Comparison of ENCODE assay signal across 8 cellular contexts in the genomic region with DNA sequence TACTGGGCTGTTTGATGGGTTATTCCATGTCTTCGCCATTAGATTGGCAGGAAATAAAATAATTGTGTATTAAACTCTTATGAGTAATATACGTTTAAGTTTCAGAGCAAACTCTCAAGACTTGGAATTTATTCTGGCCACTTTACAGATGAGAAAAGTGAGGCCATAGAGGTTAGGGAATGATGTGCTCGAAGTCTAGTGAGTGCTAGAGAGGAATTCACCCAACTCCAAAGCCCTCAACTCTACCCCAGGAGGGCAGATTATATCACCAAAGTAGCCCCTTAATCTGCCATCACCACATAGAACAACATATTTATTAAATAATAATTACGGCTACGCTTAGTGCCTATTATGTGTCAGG. TPM values are rescaled to one million over a fixed set of nuclear protein-coding genes. Genes with fewer than 3 reads are reported as not detected.
A peak's percentile ranks its signal among the peaks of the same experiment; 100 is the strongest.
DNase-seq lines count a peak whose midpoint lies in the region; ATAC-seq, FAIRE-seq and TF ChIP-seq lines count a peak whose summit lies in the region.

No MANE protein-coding gene starts in this region.

- ATAC-seq in GM19023 (IDR thresholded peaks at IDR 0.05; ENCODE audit: unreplicated experiment) = no peak
- no peak for ATAC-seq in HG02981 (IDR thresholded peaks at IDR 0.05; ENCODE audit: unreplicated experiment)

- peaks cover 34% of the 10 kb centered on the region for H3K79me2 ChIP-seq in keratinocyte (ENCODE audit: control insufficient read depth, insufficient read depth, low read length)

- peaks cover 4% of the 10 kb centered on the region; the same call in 1 of the 2 replicates for H3K27me3 ChIP-seq in HUES6 (ENCODE audit: control insufficient read depth, insufficient read depth, low read length)
- no peaks in the 10 kb centered on the region for H3K27me3 ChIP-seq in keratinocyte (ENCODE audit: control insufficient read depth, extremely low read depth, insufficient read depth, low read length)
- peaks cover 0 to 25% (median 0%) of the 10 kb centered on the region in 3 donors for H3K27me3 ChIP-seq in stomach

- H3K36me3 Mint-ChIP-seq in activated naive CD8-positive, alpha-beta T cell treated with anti-CD3 and anti-CD28 coated beads for 36 hours = peaks cover 3% of the 10 kb centered on the region

- H3K4me3 ChIP-seq in HUES6 (ENCODE audit: low read depth, low read length) = peak overlapping the region; percentile 92
- peak overlapping the region; percentile 73 to 96 (median 74) for H3K4me3 ChIP-seq in keratinocyte (ENCODE audit: control insufficient read depth in 2 of 3, extremely low read depth in 1 of 3, insufficient read depth in 2 of 3, low read depth in 1 of 3, low read length in 3 of 3)
- peak overlapping the region; percentile 77 to 93 (median 88) for H3K4me3 ChIP-seq in stomach

- no peaks in the 10 kb centered on the region for H3K4me1 ChIP-seq in HUES6 (ENCODE audit: control insufficient read depth, insufficient read depth, low read length)
- peaks cover 25% of the 10 kb centered on the region for H3K4me1 ChIP-seq in keratinocyte (ENCODE audit: control insufficient read depth, extremely low read depth, insufficient read depth, low read length)
- peaks cover 14 to 45% (median 34%) of the 10 kb centered on the region in 4 donors for H3K4me1 ChIP-seq in stomach

- H3K4me1 Mint-ChIP-seq in activated naive CD8-positive, alpha-beta T cell treated with anti-CD3 and anti-CD28 coated beads for 36 hours = peaks cover 13% of the 10 kb centered on the region

- H3K27ac ChIP-seq in HUES6 (ENCODE audit: low read depth, low read length) (no peak overlapping the region), keratinocyte (ENCODE audit: control insufficient read depth, insufficient read depth, low read length) (peak overlapping the region; percentile 71), stomach (peak overlapping the region; percentile 87 to 89 (median 88))

- TF ChIP-seq POLR2A in stomach (IDR thresholded peaks at IDR 0.05) = no peak

- TF ChIP-seq EP300 in stomach (IDR thresholded peaks at IDR 0.05) = no peak

- 61 to 68% (median 65%) methylated on average over 5 of the region's 5 CpGs for WGBS in stomach, 5 donors

- no peak for DNase-seq in activated naive CD8-positive, alpha-beta T cell treated with anti-CD3 and anti-CD28 coated beads for 36 hours
- DNase-seq in keratinocyte (ENCODE audit: low read depth, low spot score) (no peak), stomach (no peak), kidney tubule cell (ENCODE audit: low spot score) (no peak), NCI-H526 treated with DMSO at 0.1 percent for 48 hours (lab: John Stamatoyannopoulos, UW) (no peak)

- H3K9ac ChIP-seq in HUES6 (ENCODE audit: low read length) = peak overlapping the region; percentile 85
- peak overlapping the region; percentile 85 for H3K9ac ChIP-seq in keratinocyte (ENCODE audit: control insufficient read depth, extremely low read depth, insufficient read depth, low read length)

- peak overlapping the region; percentile 92 for H3K4me3 Mint-ChIP-seq in activated naive CD8-positive, alpha-beta T cell treated with anti-CD3 and anti-CD28 coated beads for 36 hours

- H4K20me1 ChIP-seq in keratinocyte (ENCODE audit: control insufficient read depth, extremely low read depth, insufficient read depth, low read length) = no peaks in the 10 kb centered on the region

- peaks cover 8% of the 10 kb centered on the region for H3K27me3 Mint-ChIP-seq in activated naive CD8-positive, alpha-beta T cell treated with anti-CD3 and anti-CD28 coated beads for 36 hours

- H3K9me3 ChIP-seq in HUES6 (ENCODE audit: control insufficient read depth, insufficient read depth, low read depth, low read length) (no peaks in the 10 kb centered on the region), keratinocyte (ENCODE audit: control insufficient read depth, low read depth, low read length) (no peaks in the 10 kb centered on the region), stomach (no peaks in the 10 kb centered on the region)

- FAIRE-seq in keratinocyte (lab: Jason Lieb, UNC) = no peak

- H3K9me1 ChIP-seq in keratinocyte (ENCODE audit: control insufficient read depth, extremely low read depth, insufficient read depth, low read length) = no peaks in the 10 kb centered on the region

- peak overlapping the region; percentile 98 for H2AFZ ChIP-seq in keratinocyte (ENCODE audit: control insufficient read depth, low read length)

- TF ChIP-seq CTCF in keratinocyte (optimal IDR thresholded peaks at IDR 0.05 in 1 of 3, IDR thresholded peaks at IDR 0.05 in 1 of 3, conservative IDR thresholded peaks at IDR 0.05 in 1 of 3; ENCODE audit: extremely low read depth in 1 of 3, insufficient read depth in 2 of 3, low read length in 3 of 3) = no peak
- no peak for TF ChIP-seq CTCF in stomach (IDR thresholded peaks at IDR 0.05)

- peaks cover 2% of the 10 kb centered on the region; the same call in 1 of the 2 replicates for H3K36me3 ChIP-seq in HUES6 (ENCODE audit: control insufficient read depth, insufficient read depth, low read length)
- H3K36me3 ChIP-seq in keratinocyte (ENCODE audit: control insufficient read depth in 2 of 2, extremely low read depth in 1 of 2, insufficient read depth in 2 of 2, low read length in 2 of 2) = peaks cover 2 to 11% of the 10 kb centered on the region in 2 experiments
- H3K36me3 ChIP-seq in stomach = peaks cover 0 to 15% (median 12%) of the 10 kb centered on the region in 4 donors

- H3K4me2 ChIP-seq in keratinocyte (ENCODE audit: control insufficient read depth, extremely low read depth, insufficient read depth, low read depth, low read length) = peak overlapping the region; percentile 91

- H3K9me3 Mint-ChIP-seq in activated naive CD8-positive, alpha-beta T cell treated with anti-CD3 and anti-CD28 coated beads for 36 hours = no peaks in the 10 kb centered on the region

- dilution Hi-C loops in keratinocyte (cut with MboI; ENCODE audit: extremely low pct_ligation_motif_present, low sequenced_read_pairs) = no loop called here

- H3K27ac Mint-ChIP-seq in activated naive CD8-positive, alpha-beta T cell treated with anti-CD3 and anti-CD28 coated beads for 36 hours = peak overlapping the region; percentile 87

- intact Hi-C loops in stomach (cut with DNase I; ENCODE audit: low total_unique reads) = no loop called here

RNA-seq across cellular contexts. Expression of gene MUL1, which starts 0.4 kb away (rescaled TPM):
- 10 to 100 TPM; 19.7 to 20.4 TPM for total RNA-seq in activated naive CD8-positive, alpha-beta T cell treated with anti-CD3 and anti-CD28 coated beads for 36 hours
- polyA plus RNA-seq in keratinocyte (28.2 to 41.8 TPM (median 40.4 TPM) in 3 replicates), stomach (1 to 10 TPM; 3.7 to 9.8 (median 8.2) TPM)
- 8.4 TPM for polyA plus RNA-seq in keratinocyte (2011; ENCODE audit: low read depth)
- polyA plus RNA-seq in keratinocyte (2011; cell fraction: cytosol; rRNA removed) = 18.9 and 20.8 TPM in 2 replicates
- 56.1 and 60.2 TPM in 2 replicates for polyA plus RNA-seq in keratinocyte (2011; cell fraction: nucleus; rRNA removed)
- 33.5 and 38.1 TPM in 2 replicates for polyA plus RNA-seq in keratinocyte (2012; ENCODE audit: low replicate concordance)
- 30.2 to 60.4 TPM (median 43.3 TPM) in 3 replicates for polyA minus RNA-seq in keratinocyte
- polyA minus RNA-seq in keratinocyte (2011; cell fraction: cytosol; rRNA and poly(A)+ RNA removed) = 39.5 TPM
- polyA minus RNA-seq in keratinocyte (2011; cell fraction: nucleus; rRNA and poly(A)+ RNA removed) = 44.6 and 48.6 TPM in 2 replicates
- 10 to 100 TPM in 4 of 5 donors, 1 to 10 TPM in 1; 4.0 to 53.1 (median 16.7) TPM for total RNA-seq in stomach

RNA-seq across cellular contexts. Expression of gene CAMK2N1, which starts 22.4 kb away (rescaled TPM):
- under 1 TPM; 0.25 to 0.52 TPM for total RNA-seq in activated naive CD8-positive, alpha-beta T cell treated with anti-CD3 and anti-CD28 coated beads for 36 hours
- polyA plus RNA-seq in keratinocyte = 17.3 to 49.8 TPM (median 46.0 TPM) in 3 replicates
- 106 TPM for polyA plus RNA-seq in keratinocyte (2011; ENCODE audit: low read depth)
- 43.1 and 64.9 TPM in 2 replicates for polyA plus RNA-seq in keratinocyte (2011; cell fraction: cytosol; rRNA removed)
- 12.8 and 20.0 TPM in 2 replicates for polyA plus RNA-seq in keratinocyte (2011; cell fraction: nucleus; rRNA removed)
- polyA plus RNA-seq in keratinocyte (2012; ENCODE audit: low replicate concordance) = 78.2 and 78.6 TPM in 2 replicates
- 3.5 to 36.2 TPM (median 12.1 TPM) in 3 replicates for polyA minus RNA-seq in keratinocyte
- polyA minus RNA-seq in keratinocyte (2011; cell fraction: cytosol; rRNA and poly(A)+ RNA removed) = 31.1 TPM
- polyA minus RNA-seq in keratinocyte (2011; cell fraction: nucleus; rRNA and poly(A)+ RNA removed) = 2.8 and 6.6 TPM in 2 replicates
- total RNA-seq in stomach = 100 to 1,000 TPM in 1 of 5 donors, 10 to 100 TPM in 3, 1 to 10 TPM in 1; 8.2 to 195 (median 13.0) TPM
- 10 to 100 TPM; 11.0 to 20.2 (median 11.3) TPM for polyA plus RNA-seq in stomach

RNA-seq across cellular contexts. Expression of gene FAM43B, which starts 44.0 kb away (rescaled TPM):
- not detected for total RNA-seq in activated naive CD8-positive, alpha-beta T cell treated with anti-CD3 and anti-CD28 coated beads for 36 hours
- polyA plus RNA-seq in keratinocyte (0.02 to 0.03 TPM in 2 of 3 replicates, not detected in the other), stomach (under 1 TPM in 2 of 3 donors, not detected in 1; 0.05 to 0.25 TPM)
- polyA plus RNA-seq in keratinocyte (2011; ENCODE audit: low read depth) = not detected
- not detected in 2 replicates for polyA plus RNA-seq in keratinocyte (2011; cell fraction: cytosol; rRNA removed)
- polyA plus RNA-seq in keratinocyte (2011; cell fraction: nucleus; rRNA removed) = 0.04 TPM in 1 of 2 replicates, not detected in the other
- not detected in 2 replicates for polyA plus RNA-seq in keratinocyte (2012; ENCODE audit: low replicate concordance)
- 0.10 TPM in 1 of 3 replicates, not detected in the others for polyA minus RNA-seq in keratinocyte
- not detected for polyA minus RNA-seq in keratinocyte (2011; cell fraction: cytosol; rRNA and poly(A)+ RNA removed)
- polyA minus RNA-seq in keratinocyte (2011; cell fraction: nucleus; rRNA and poly(A)+ RNA removed) = not detected in 2 replicates
- total RNA-seq in stomach = not detected

Comparison
In these comparisons a context has a peak if more than half of its experiments do, and no peak if none do; other contexts are left out.
1. RNA of gene CAMK2N1, which starts 22.4 kb away (total RNA-seq): 8.2 to 195 TPM in stomach; 0.25 to 0.52 TPM in activated naive CD8-positive, alpha-beta T cell treated with anti-CD3 and anti-CD28 coated beads for 36 hours; every median in the first group is over 4 times any median in the second.
2. Peak in every context shown above with its lines, with median percentiles within 50 percentile points of each other: H3K4me3 ChIP-seq.